ENCODE assay signal across 8 cellular contexts in the genomic region with DNA sequence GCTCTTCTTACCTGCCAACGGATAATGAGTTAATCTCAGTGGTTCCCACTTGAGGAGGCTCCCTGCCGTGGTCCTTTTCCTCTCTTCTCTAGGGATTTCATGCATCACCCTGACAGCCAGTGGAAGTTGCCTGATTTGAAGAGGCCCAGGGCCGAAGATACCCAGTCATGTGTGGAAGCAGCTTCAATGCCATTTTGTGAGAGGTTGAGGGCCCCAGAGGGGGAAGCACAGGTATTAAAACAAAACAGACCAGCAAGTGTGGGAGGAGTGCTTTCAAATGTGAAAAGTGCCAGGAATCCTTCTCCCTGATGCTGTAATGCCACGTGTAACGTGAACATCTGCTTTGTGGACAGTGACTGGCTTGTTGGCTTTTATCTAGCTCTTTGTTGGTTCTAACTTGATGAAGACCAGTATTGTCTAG. TPM values are rescaled to one million over a fixed set of nuclear protein-coding genes. Genes with fewer than 3 reads are reported as not detected.
A peak's percentile ranks its signal among the peaks of the same experiment; 100 is the strongest.
DNase-seq lines count a peak whose midpoint lies in the region; ATAC-seq and TF ChIP-seq lines count a peak whose summit lies in the region.

No MANE protein-coding gene starts in this region.

- ATAC-seq in HCT116: no peak
- no peak for ATAC-seq in activated B cell treated with CpG ODN at 0.5 μM for 24 hours (ENCODE audit: low read depth)
- no peak for ATAC-seq in gastroesophageal sphincter
- ATAC-seq in GM19467 (IDR thresholded peaks at IDR 0.05; ENCODE audit: unreplicated experiment): no peak
- no peak for ATAC-seq in GM18498 (IDR thresholded peaks at IDR 0.05; ENCODE audit: unreplicated experiment)
- no peak for ATAC-seq in GM18907 (IDR thresholded peaks at IDR 0.05; ENCODE audit: unreplicated experiment)

- POLR2A ChIA-PET in HCT116 (lab: Charles Lee): no interaction called here
- POLR2A ChIA-PET in activated B cell treated with CpG ODN at 0.5 μM for 24 hours (lab: Charles Lee): interaction anchor here (0.8 to 5.7 kb wide), 8 partner anchors 19 to 652 kb away, joined by 3 to 84 read pairs (median 19); partner anchors contain the start of genes CKAP4, POLR3B and TMEM263

- H3K9ac ChIP-seq in HCT116 (ENCODE audit: low read length) (no peak overlapping the region), skeletal muscle satellite cell (ENCODE audit: low read depth, low read length) (no peak overlapping the region)

- H3K4me2 ChIP-seq in HCT116 (ENCODE audit: low read length): peak overlapping the region; percentile 100; the same call in 1 of the 2 replicates
- peak overlapping the region; percentile 100 for H3K4me2 ChIP-seq in skeletal muscle satellite cell (ENCODE audit: low read length)

- H3K79me2 ChIP-seq in HCT116 (ENCODE audit: insufficient read depth, low read length): no peaks in the 10 kb centered on the region

- no peak for DNase-seq in HCT116 (ENCODE audit: low read depth, low spot score)
- no peak for DNase-seq in activated B cell treated with CpG ODN at 0.5 μM for 24 hours
- DNase-seq in NCI-H128 (lab: John Stamatoyannopoulos, UW; ENCODE audit: unreplicated experiment): no peak

- H3K4me3 Mint-ChIP-seq in activated B cell treated with CpG ODN at 0.5 μM for 24 hours: peak overlapping the region; percentile 97

- no peak for TF ChIP-seq POLR2A in HCT116 (IDR thresholded peaks at IDR 0.05; ENCODE audit: borderline replicate concordance, extremely low read depth, insufficient read depth, insufficient read length)
- TF ChIP-seq POLR2A in gastroesophageal sphincter (IDR thresholded peaks at IDR 0.05): no peak

- BruUV-seq in HCT116 (replicated peaks; lab: Mats Ljungman, UMichigan): no TSS peak

- H3K27me3 ChIP-seq in HCT116 (ENCODE audit: insufficient read depth, low read length): no peaks in the 10 kb centered on the region
- H3K27me3 ChIP-seq in gastroesophageal sphincter: no peaks in the 10 kb centered on the region
- H3K27me3 ChIP-seq in skeletal muscle satellite cell (ENCODE audit: control insufficient read depth, insufficient read depth, low read length): no peaks in the 10 kb centered on the region

- H3K4me3 ChIP-seq in HCT116 (replicated peaks in 1 of 2; ENCODE audit: low read depth in 1 of 2, low read length in 2 of 2) (peak overlapping the region in 1 of 2 experiments; percentile 83; a peak in 1 of 4 replicates), gastroesophageal sphincter (peak overlapping the region; percentile 71 to 83), skeletal muscle satellite cell (ENCODE audit: low read length) (peak overlapping the region; percentile 96)

- H3K36me3 ChIP-seq in HCT116 (ENCODE audit: control insufficient read depth in 1 of 2, insufficient read depth in 2 of 2, low read length in 2 of 2) (no peaks in the 10 kb centered on the region), gastroesophageal sphincter (no peaks in the 10 kb centered on the region), skeletal muscle satellite cell (ENCODE audit: insufficient read depth, low read length) (no peaks in the 10 kb centered on the region)

- no peaks in the 10 kb centered on the region for H4K20me1 ChIP-seq in HCT116 (ENCODE audit: insufficient read depth)

- no peak for TF ChIP-seq RAD21 in HCT116 (IDR thresholded peaks at IDR 0.05; ENCODE audit: low read depth)

- CTCF ChIA-PET in HCT116 (lab: Charles Lee): no interaction called here
- CTCF ChIA-PET in activated B cell treated with CpG ODN at 0.5 μM for 24 hours (lab: Charles Lee): interaction anchor here (1.1 to 1.7 kb wide), 4 partner anchors 14 to 77 kb away, joined by 3 to 5 read pairs (median 4); partner anchors contain the start of gene POLR3B

- intact Hi-C loops in HCT116 (cut with micrococcal nuclease): loop anchor here (5.0 kb wide), 1 partner anchor 57 kb away; the partner anchor contains the start of gene CKAP4
- intact Hi-C loops in activated B cell treated with CpG ODN at 0.5 μM for 24 hours (cut with micrococcal nuclease): loop anchor here (5.0 to 10.0 kb wide), 4 partner anchors 77 to 1199 kb away; partner anchors contain the start of genes APPL2 and WASHC4

- H3K27ac ChIP-seq in HCT116 (ENCODE audit: low read depth, low read length) (no peak overlapping the region), gastroesophageal sphincter (peak overlapping the region; percentile 3 to 95 (median 94))

- WGBS in gastroesophageal sphincter (ENCODE audit: low coverage in 1 of 2), 2 donors: 17 to 31% methylated on average over 2 to 5 of the region's 5 CpGs

- peaks cover 40% of the 10 kb centered on the region for H3K36me3 Mint-ChIP-seq in activated B cell treated with CpG ODN at 0.5 μM for 24 hours (ENCODE audit: low read depth)

- no peak for TF ChIP-seq EP300 in gastroesophageal sphincter (IDR thresholded peaks at IDR 0.05)

- H3K27me3 Mint-ChIP-seq in activated B cell treated with CpG ODN at 0.5 μM for 24 hours: no peaks in the 10 kb centered on the region

- no peak overlapping the region for H2AFZ ChIP-seq in HCT116 (ENCODE audit: low read depth, low read length, poor library complexity, severe bottlenecking)

- TF ChIP-seq CTCF in HCT116 (IDR thresholded peaks at IDR 0.05 in 2 of 3, conservative IDR thresholded peaks at IDR 0.05 in 1 of 3; ENCODE audit: borderline replicate concordance in 1 of 3, insufficient read depth in 1 of 3, low read depth in 2 of 3, low read length in 2 of 3) (no peak), activated B cell treated with CpG ODN at 0.5 μM for 24 hours (IDR thresholded peaks at IDR 0.05) (no peak), gastroesophageal sphincter (IDR thresholded peaks at IDR 0.05) (no peak)

- H3K27ac Mint-ChIP-seq in activated B cell treated with CpG ODN at 0.5 μM for 24 hours: peak overlapping the region; percentile 100

- RAD21 ChIA-PET in HCT116 (lab: Charles Lee; ENCODE audit: low non-redundant PET in 1 of 2, low total read pairs in 2 of 2, uncharacterized antibody in 2 of 2, unreplicated experiment in 2 of 2): no interaction called here

- no peaks in the 10 kb centered on the region for H3K9me2 ChIP-seq in HCT116 (ENCODE audit: insufficient read depth)

- H3K4me1 ChIP-seq in HCT116 (ENCODE audit: control insufficient read depth in 1 of 2, insufficient read depth in 2 of 2, low read length in 2 of 2) (peaks cover 6 to 19% of the 10 kb centered on the region in 2 experiments), gastroesophageal sphincter (peaks cover 2 to 83% (median 22%) of the 10 kb centered on the region in 3 donors), skeletal muscle satellite cell (ENCODE audit: control insufficient read depth, insufficient read depth, low read length) (peaks cover 14% of the 10 kb centered on the region)

- peaks cover 74% of the 10 kb centered on the region for H3K4me1 Mint-ChIP-seq in activated B cell treated with CpG ODN at 0.5 μM for 24 hours

- no peaks in the 10 kb centered on the region for H3K9me3 Mint-ChIP-seq in activated B cell treated with CpG ODN at 0.5 μM for 24 hours

- H3K9me3 ChIP-seq in HCT116 (ENCODE audit: control insufficient read depth in 1 of 2, insufficient read depth in 1 of 2, low read depth in 1 of 2, low read length in 2 of 2) (no peaks in the 10 kb centered on the region), gastroesophageal sphincter (no peaks in the 10 kb centered on the region), skeletal muscle satellite cell (replicated peaks; ENCODE audit: low read length) (no peaks in the 10 kb centered on the region)

TF ChIP-seq in HCT116, 20 proteins besides CTCF, POLR2A, EP300 and RAD21:
- no peak for TF ChIP-seq SIN3A (IDR thresholded peaks at IDR 0.05; ENCODE audit: low read depth)
- no peak for TF ChIP-seq ZBTB33 (IDR thresholded peaks at IDR 0.05; ENCODE audit: extremely low read depth, insufficient replicate concordance, low read length)
- TF ChIP-seq EZH2 (IDR thresholded peaks at IDR 0.05): no peak
- TF ChIP-seq ATF3 (IDR thresholded peaks at IDR 0.05): no peak
- TF ChIP-seq TCF7L2 (IDR thresholded peaks at IDR 0.05; ENCODE audit: borderline replicate concordance, extremely low read depth, insufficient read depth, insufficient read length): no peak

RNA-seq across cellular contexts. Expression of gene TCP11L2, which starts 1.5 kb away (rescaled TPM):
- total RNA-seq in HCT116 (2021; ENCODE audit: unreplicated experiment) (14.4 TPM), activated B cell treated with CpG ODN at 0.5 μM for 24 hours (48.0 and 52.5 TPM in 2 replicates), gastroesophageal sphincter (10 to 100 TPM; 35.4 to 59.8 (median 41.5) TPM)
- polyA plus RNA-seq in HCT116 (2012): 7.5 and 7.7 TPM in 2 replicates
- total RNA-seq in skeletal muscle satellite cell (2012; rRNA removed): 10.3 and 10.9 TPM in 2 replicates

RNA-seq across cellular contexts. Expression of gene POLR3B, which starts 53.5 kb away (rescaled TPM):
- total RNA-seq in HCT116 (2021; ENCODE audit: unreplicated experiment) (10.7 TPM), activated B cell treated with CpG ODN at 0.5 μM for 24 hours (7.3 and 8.0 TPM in 2 replicates), gastroesophageal sphincter (1 to 10 TPM; 5.7 to 7.9 (median 6.4) TPM)
- 3.5 and 5.4 TPM in 2 replicates for polyA plus RNA-seq in HCT116 (2012)
- 10.6 and 11.1 TPM in 2 replicates for total RNA-seq in skeletal muscle satellite cell (2012; rRNA removed)

RNA-seq across cellular contexts. Expression of gene CKAP4, which starts 56.2 kb away (rescaled TPM):
- total RNA-seq in HCT116 (2021; ENCODE audit: unreplicated experiment) (45.9 TPM), activated B cell treated with CpG ODN at 0.5 μM for 24 hours (15.9 and 17.1 TPM in 2 replicates), gastroesophageal sphincter (10 to 100 TPM; 36.3 to 55.4 (median 42.9) TPM)
- polyA plus RNA-seq in HCT116 (2012): 32.4 and 35.4 TPM in 2 replicates
- 169 and 179 TPM in 2 replicates for total RNA-seq in skeletal muscle satellite cell (2012; rRNA removed)
